ENCODE assay signal across 1 cellular context in the genomic region with DNA sequence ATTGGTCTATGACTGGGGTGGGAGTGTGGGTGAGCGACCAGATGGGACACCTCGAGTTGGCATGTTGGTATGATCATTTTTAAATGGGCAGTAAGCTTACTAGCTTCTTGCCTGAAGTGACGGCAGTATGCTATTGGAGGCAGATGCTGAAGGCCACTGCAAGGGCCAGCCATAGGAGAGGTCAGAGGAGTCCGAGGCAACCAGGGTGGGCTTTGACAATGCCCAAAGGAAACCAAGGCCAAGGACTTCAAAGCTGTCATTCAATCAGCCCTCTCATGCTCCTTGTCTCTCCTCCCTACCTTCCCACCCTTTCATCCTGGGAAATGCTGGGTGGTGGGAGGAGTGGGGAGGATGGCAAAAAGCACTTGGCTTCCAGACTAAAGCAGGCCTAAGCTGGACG.
TF ChIP-seq lines count a peak whose summit lies in the region.

No MANE protein-coding gene starts in this region.

TF ChIP-seq in H1, 55 proteins besides CTCF, POLR2A, EP300 and RAD21:
- TF ChIP-seq RXRA (IDR thresholded peaks at IDR 0.05; ENCODE audit: insufficient read depth, low read depth, low read length) (no peak), MAX (IDR thresholded peaks at IDR 0.05) (no peak), CBX5 (IDR thresholded peaks at IDR 0.05; ENCODE audit: low read depth, low read length) (no peak), TAF7 (optimal IDR thresholded peaks at IDR 0.05; ENCODE audit: borderline replicate concordance, low read depth, low read length) (no peak), ASH2L (IDR thresholded peaks at IDR 0.05; ENCODE audit: low read length) (no peak), SAP30 (IDR thresholded peaks at IDR 0.05; ENCODE audit: insufficient read depth, insufficient replicate concordance, low read length) (no peak), BACH1 (IDR thresholded peaks at IDR 0.05; ENCODE audit: low read length) (no peak), HDAC2 (IDR thresholded peaks at IDR 0.05; ENCODE audit: borderline replicate concordance in 1 of 2, low read depth in 2 of 2, low read length in 2 of 2) (no peak), CBX8 (IDR thresholded peaks at IDR 0.05; ENCODE audit: borderline replicate concordance, low read depth, low read length) (no peak), SUZ12 (IDR thresholded peaks at IDR 0.05; ENCODE audit: low read length) (no peak), ATF2 (IDR thresholded peaks at IDR 0.05; ENCODE audit: low read length) (no peak)
